In the genomic region with DNA sequence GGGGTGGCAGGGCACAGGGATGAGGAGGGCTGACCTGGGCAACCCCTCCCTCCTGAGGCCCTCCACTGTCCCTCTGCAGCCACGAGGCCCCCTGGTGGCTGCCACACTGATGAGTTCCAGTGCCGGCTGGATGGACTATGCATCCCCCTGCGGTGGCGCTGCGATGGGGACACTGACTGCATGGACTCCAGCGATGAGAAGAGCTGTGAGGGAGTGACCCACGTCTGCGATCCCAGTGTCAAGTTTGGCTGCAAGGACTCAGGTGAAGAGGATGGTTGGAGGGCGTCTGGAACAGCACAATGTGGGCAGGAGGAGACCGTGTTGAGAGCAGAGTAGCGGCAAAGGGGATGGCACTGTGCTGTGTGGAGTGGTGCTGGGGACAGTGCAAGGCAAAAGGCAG, we compare ENCODE assay signal across 10 cellular contexts. TPM values are rescaled to one million over a fixed set of nuclear protein-coding genes. Genes with fewer than 3 reads are reported as not detected.
A peak's percentile ranks its signal among the peaks of the same experiment; 100 is the strongest.
DNase-seq lines count a peak whose midpoint lies in the region; ATAC-seq and TF ChIP-seq lines count a peak whose summit lies in the region.
"Had no signal": no experiment of that assay in that cellular context is flagged by ENCODE, and none has a peak within 500 bp of the region (broad histone marks: within the 10 kb centered on the region; RNA-seq: fewer than 3 reads in every experiment).

No MANE protein-coding gene starts in this region.

- H3K27me3 ChIP-seq in GM06990 (replicated peaks; ENCODE audit: control insufficient read depth, insufficient read depth, low read length), result no peaks in the 10 kb centered on the region; the same call in 1 of the 2 replicates

- H3K4me1 Mint-ChIP-seq in brain, result no peaks in the 10 kb centered on the region

- no peaks in the 10 kb centered on the region for H3K9me3 Mint-ChIP-seq in brain
- H3K9me3 Mint-ChIP-seq: naive thymus-derived CD8-positive, alpha-beta T cell had no signal

- H3K27ac Mint-ChIP-seq in brain, result peak overlapping the region in 4 of 5 experiments; percentile 3 to 24 (median 10)

- H3K36me3 ChIP-seq in GM06990 (ENCODE audit: control insufficient read depth, insufficient read depth, low read length), result no peaks in the 10 kb centered on the region

- DNase-seq in GM06990 (ENCODE audit: extremely low read depth, insufficient read length), result no peak
- peak; percentile 41 for DNase-seq in NAMALWA (ENCODE audit: low spot score)
- peak; percentile 40 to 63 for DNase-seq in lung microvascular endothelial cell (ENCODE audit: low read depth in 2 of 2)

- no peak overlapping the region for H3K4me3 Mint-ChIP-seq in brain
- H3K4me3 Mint-ChIP-seq: naive thymus-derived CD8-positive, alpha-beta T cell had no signal

- H3K36me3 Mint-ChIP-seq in brain, result peaks cover 80% of the 10 kb centered on the region
- H3K36me3 Mint-ChIP-seq: naive thymus-derived CD8-positive, alpha-beta T cell had no signal

- no peak overlapping the region for H3K4me3 ChIP-seq in GM06990 (replicated peaks; ENCODE audit: low read depth, low read length)

- ATAC-seq in GM18873 (IDR thresholded peaks at IDR 0.05; ENCODE audit: low FRiP score, unreplicated experiment), result no peak
- no peak for ATAC-seq in GM21528 (IDR thresholded peaks at IDR 0.05; ENCODE audit: low FRiP score, unreplicated experiment)
- no peak for ATAC-seq in GM19324 (IDR thresholded peaks at IDR 0.05; ENCODE audit: low FRiP score, unreplicated experiment)
- no peak for ATAC-seq in GM21390 (IDR thresholded peaks at IDR 0.05; ENCODE audit: unreplicated experiment)

- H3K27me3 Mint-ChIP-seq in brain, result no peaks in the 10 kb centered on the region

- TF ChIP-seq CTCF in GM06990 (IDR thresholded peaks at IDR 0.05; ENCODE audit: insufficient read depth, low read length, poor library complexity, severe bottlenecking) (peak; percentile 81), brain (conservative IDR thresholded peaks at IDR 0.05) (peak; percentile 42 to 63)

RNA-seq across cellular contexts. Expression of a gene that starts 25.7 kb away (rescaled TPM):
- polyA plus RNA-seq in brain (ENCODE audit: insufficient read depth, low read depth, low replicate concordance), result not detected
- not detected in 2 replicates for total RNA-seq in lung microvascular endothelial cell
- total RNA-seq: naive thymus-derived CD8-positive, alpha-beta T cell; T-helper 1 cell treated with Interleukin-12 subunit alpha and Interleukin-12 subunit beta and Interleukin-4 antibody, amounts not matched to agents 30 ng/mL and 1 ng/mL, for 36 hours had no signal
- polyA plus RNA-seq: naive thymus-derived CD8-positive, alpha-beta T cell had no signal

RNA-seq across cellular contexts. Expression of a gene that starts 43.5 kb away (rescaled TPM):
- polyA plus RNA-seq in brain (ENCODE audit: insufficient read depth, low read depth, low replicate concordance), result 41.8 TPM
- total RNA-seq in lung microvascular endothelial cell, result under 0.01 TPM in 1 of 2 replicates, not detected in the other
- polyA plus RNA-seq: naive thymus-derived CD8-positive, alpha-beta T cell had no signal

RNA-seq across cellular contexts. Expression of a gene that starts 44.8 kb away (rescaled TPM):
- 56.5 TPM for polyA plus RNA-seq in brain (ENCODE audit: insufficient read depth, low read depth, low replicate concordance)
- total RNA-seq in lung microvascular endothelial cell, result 0.60 and 1.3 TPM in 2 replicates

RNA-seq across cellular contexts. Expression of a gene that starts 56.4 kb away (rescaled TPM):
- 394 TPM for polyA plus RNA-seq in brain (ENCODE audit: insufficient read depth, low read depth, low replicate concordance)
- total RNA-seq in lung microvascular endothelial cell, result 120 and 142 TPM in 2 replicates
